ENCODE assay signal across 8 cellular contexts in genomic region chr3:79497447-79498111, GRCh38.
DNase-seq lines count a peak whose midpoint lies in the region; ATAC-seq, FAIRE-seq and TF ChIP-seq lines count a peak whose summit lies in the region.

No MANE protein-coding gene starts in this region.

- intact Hi-C loops in endothelial cell of umbilical vein (cut with micrococcal nuclease), result loop anchor here (1.0 to 5.0 kb wide), 4 partner anchors 115 to 837 kb away; no protein-coding TSS in a partner anchor
- intact Hi-C loops in stomach (cut with DNase I; ENCODE audit: low total_unique reads), result no loop called here

- DNase-seq in SIG-M5 treated with dmso at 0.1 percent for 504 hours (lab: John Stamatoyannopoulos, UW; ENCODE audit: unreplicated experiment), result peak; percentile 29
- DNase-seq in SIG-M5 (lab: John Stamatoyannopoulos, UW), result no peak
- DNase-seq in NCI-H446 (lab: John Stamatoyannopoulos, UW), result peak; percentile 25 to 46
- peak; percentile 33 for DNase-seq in endothelial cell of umbilical vein (ENCODE audit: low read depth, low spot score)
- DNase-seq in stomach, result no peak
- DNase-seq in cerebellar cortex (ENCODE audit: low spot score), result no peak
- no peak for DNase-seq in putamen (ENCODE audit: low spot score)

- no peak overlapping the region for H3K9ac ChIP-seq in endothelial cell of umbilical vein (replicated peaks; ENCODE audit: extremely low read depth, insufficient read depth, low read length)

- no peak overlapping the region for H3K4me2 ChIP-seq in endothelial cell of umbilical vein (ENCODE audit: insufficient read depth, low read length)

- H4K20me1 ChIP-seq in endothelial cell of umbilical vein (replicated peaks; ENCODE audit: control insufficient read depth, extremely low read depth, insufficient read depth, low read length), result no peaks in the 10 kb centered on the region

- dilution Hi-C loops in endothelial cell of umbilical vein (cut with MboI; ENCODE audit: extremely low pct_ligation_motif_present, low sequenced_read_pairs), result no loop called here

- H3K9me3 ChIP-seq in endothelial cell of umbilical vein (replicated peaks; ENCODE audit: control insufficient read depth, insufficient read depth, low read length) (no peaks in the 10 kb centered on the region), stomach (peaks cover 0 to 7% (median 3%) of the 10 kb centered on the region in 4 donors)

- no peak for ATAC-seq in HG02973 (IDR thresholded peaks at IDR 0.05; ENCODE audit: unreplicated experiment)

- H3K27ac ChIP-seq in endothelial cell of umbilical vein (ENCODE audit: insufficient read depth, low read depth, low read length), result no peak overlapping the region
- H3K27ac ChIP-seq in stomach, result no peak overlapping the region

- no peak for TF ChIP-seq POLR2A in endothelial cell of umbilical vein (IDR thresholded peaks at IDR 0.05; ENCODE audit: low read depth, low read length)
- no peak for TF ChIP-seq POLR2A in stomach (IDR thresholded peaks at IDR 0.05)

- no peaks in the 10 kb centered on the region for H3K4me1 ChIP-seq in endothelial cell of umbilical vein (ENCODE audit: control insufficient read depth, extremely low read depth, insufficient read depth, low read length)
- no peaks in the 10 kb centered on the region for H3K4me1 ChIP-seq in stomach

- H3K79me2 ChIP-seq in endothelial cell of umbilical vein (ENCODE audit: control insufficient read depth, insufficient read depth, low read length), result no peaks in the 10 kb centered on the region

- no peaks in the 10 kb centered on the region for H3K9me1 ChIP-seq in endothelial cell of umbilical vein (replicated peaks; ENCODE audit: control insufficient read depth, extremely low read depth, insufficient read depth, low read length)

- H3K36me3 ChIP-seq in endothelial cell of umbilical vein (ENCODE audit: control insufficient read depth in 2 of 2, extremely low read depth in 1 of 2, insufficient read depth in 2 of 2, low read length in 2 of 2) (no peaks in the 10 kb centered on the region), stomach (no peaks in the 10 kb centered on the region)

- peak; percentile 25 to 35 for TF ChIP-seq CTCF in endothelial cell of umbilical vein (IDR thresholded peaks at IDR 0.05; ENCODE audit: extremely low read depth in 1 of 2, insufficient read depth in 1 of 2, low read depth in 1 of 2, low read length in 2 of 2)
- peak in 5 of 7 experiments; percentile 23 to 69 (median 35) for TF ChIP-seq CTCF in stomach (IDR thresholded peaks at IDR 0.05)

- POLR2A ChIA-PET in endothelial cell of umbilical vein (lab: Charles Lee), result no interaction called here

- CTCF ChIA-PET in endothelial cell of umbilical vein (lab: Charles Lee), result interaction anchor here (0.7 to 2.9 kb wide), 9 partner anchors 11 to 509 kb away, joined by 3 to 60 read pairs (median 5); no protein-coding TSS in a partner anchor

- BruUV-seq in endothelial cell of umbilical vein (replicated peaks; lab: Mats Ljungman, UMichigan), result no TSS peak

- peak; percentile 47 for FAIRE-seq in endothelial cell of umbilical vein (lab: Jason Lieb, UNC)

- H3K27me3 ChIP-seq in endothelial cell of umbilical vein (ENCODE audit: control insufficient read depth in 2 of 2, insufficient read depth in 2 of 2, low read length in 2 of 2), result no peaks in the 10 kb centered on the region
- no peaks in the 10 kb centered on the region for H3K27me3 ChIP-seq in stomach

- TF ChIP-seq EP300 in stomach (IDR thresholded peaks at IDR 0.05), result no peak

- WGBS in stomach, 5 donors, result 29 to 33% (median 30%) methylated on average over 7 of the region's 7 CpGs

- H2AFZ ChIP-seq in endothelial cell of umbilical vein (ENCODE audit: low read depth, low read length), result no peak overlapping the region

- no peak overlapping the region for H3K4me3 ChIP-seq in endothelial cell of umbilical vein (replicated peaks in 1 of 3; ENCODE audit: insufficient read depth in 1 of 3, low read depth in 1 of 3, low read length in 3 of 3)
- no peak overlapping the region for H3K4me3 ChIP-seq in stomach

TF ChIP-seq in endothelial cell of umbilical vein, 7 proteins besides CTCF, POLR2A, EP300 and RAD21:
- TF ChIP-seq MYC (IDR thresholded peaks at IDR 0.05; ENCODE audit: low read depth, low read length), result no peak
- no peak for TF ChIP-seq GATA2 (IDR thresholded peaks at IDR 0.05; ENCODE audit: insufficient read depth, insufficient read length, low read depth, low read length)
- no peak for TF ChIP-seq POLR2AphosphoS5 (IDR thresholded peaks at IDR 0.05; ENCODE audit: insufficient read depth, low read depth, low read length)
- TF ChIP-seq EZH2 (IDR thresholded peaks at IDR 0.05; ENCODE audit: borderline replicate concordance, low read depth, low read length, severe bottlenecking), result no peak
- no peak for TF ChIP-seq JUN (IDR thresholded peaks at IDR 0.05; ENCODE audit: borderline replicate concordance, insufficient read depth, insufficient read length, low read depth)
- TF ChIP-seq MAX (IDR thresholded peaks at IDR 0.05; ENCODE audit: insufficient read depth, insufficient read length), result no peak
- TF ChIP-seq FOS (IDR thresholded peaks at IDR 0.05; ENCODE audit: borderline replicate concordance, insufficient read depth, low read length), result no peak

Comparison
In these comparisons a context has a peak if more than half of its experiments do, and no peak if none do; other contexts are left out.
1. DNase-seq: peak in SIG-M5 treated with dmso at 0.1 percent for 504 hours (single experiment), NCI-H446 (2 of 2) and endothelial cell of umbilical vein (single experiment); none in SIG-M5 (single experiment), stomach (single experiment), cerebellar cortex (single experiment) and putamen (single experiment).